Comparison of ENCODE assay signal across 12 cellular contexts in genomic region chr4:184666670-184667069, GRCh38.
"Had no signal": no experiment of that assay in that cellular context is flagged by ENCODE, and none has a peak within 500 bp of the region (broad histone marks: within the 10 kb centered on the region; RNA-seq: fewer than 3 reads in every experiment).

No MANE protein-coding gene starts in this region.

- H3K27ac Mint-ChIP-seq: activated naive CD4-positive, alpha-beta T cell treated with anti-CD3 and anti-CD28 coated beads for 36 hours; activated T-helper 17 cell treated with anti-CD3 and anti-CD28 coated beads, Interleukin-2, amount 50 U/mL, for 72 hours; neural progenitor cell; stimulated activated memory B cell treated with anti-CD40 and anti-IgM and Interleukin-4, amounts not matched to agents 10 μg/mL and 1 μg/mL and 100 μg/mL, for 72 hours had no signal

- H3K4me1 ChIP-seq: neural progenitor cell, SJSA1 had no signal

- H3K36me3 ChIP-seq: neural progenitor cell had no signal

- H3K27me3 ChIP-seq: cardiac muscle cell, esophagus muscularis mucosa, neural progenitor cell, SJSA1 had no signal

- DNase-seq: activated naive CD4-positive, alpha-beta T cell treated with anti-CD3 and anti-CD28 coated beads for 36 hours; kidney; left ventricle myocardium superior; mesendoderm; trophoblast cell had no signal

- H3K9me3 ChIP-seq: esophagus muscularis mucosa, SJSA1 had no signal

- H3K4me1 Mint-ChIP-seq: neural progenitor cell had no signal

- H3K9me3 Mint-ChIP-seq: activated naive CD4-positive, alpha-beta T cell treated with anti-CD3 and anti-CD28 coated beads for 36 hours; activated T-helper 17 cell treated with anti-CD3 and anti-CD28 coated beads, Interleukin-2, amount 50 U/mL, for 72 hours; neural progenitor cell; stimulated activated memory B cell treated with anti-CD40 and anti-IgM and Interleukin-4, amounts not matched to agents 10 μg/mL and 1 μg/mL and 100 μg/mL, for 72 hours had no signal

- H3K4me3 ChIP-seq: cardiac muscle cell, esophagus muscularis mucosa, neural progenitor cell, SJSA1 had no signal

- ATAC-seq: activated T-helper 17 cell treated with anti-CD3 and anti-CD28 coated beads, Interleukin-2, amount 50 U/mL, for 72 hours; left ventricle myocardium superior; stimulated activated memory B cell treated with anti-CD40 and anti-IgM and Interleukin-4, amounts not matched to agents 10 μg/mL and 1 μg/mL and 100 μg/mL, for 72 hours had no signal

- H3K27me3 Mint-ChIP-seq: activated T-helper 17 cell treated with anti-CD3 and anti-CD28 coated beads, Interleukin-2, amount 50 U/mL, for 72 hours; stimulated activated memory B cell treated with anti-CD40 and anti-IgM and Interleukin-4, amounts not matched to agents 10 μg/mL and 1 μg/mL and 100 μg/mL, for 72 hours had no signal

- H3K4me3 Mint-ChIP-seq: activated naive CD4-positive, alpha-beta T cell treated with anti-CD3 and anti-CD28 coated beads for 36 hours; activated T-helper 17 cell treated with anti-CD3 and anti-CD28 coated beads, Interleukin-2, amount 50 U/mL, for 72 hours; neural progenitor cell; stimulated activated memory B cell treated with anti-CD40 and anti-IgM and Interleukin-4, amounts not matched to agents 10 μg/mL and 1 μg/mL and 100 μg/mL, for 72 hours had no signal

- FAIRE-seq: kidney had no signal

- H3K27ac ChIP-seq: cardiac muscle cell, esophagus muscularis mucosa, neural progenitor cell, parathyroid adenoma, SJSA1 had no signal
